ENCODE assay signal across 8 cellular contexts in genomic region chr14:58639842-58640484, GRCh38. TPM values are rescaled to one million over a fixed set of nuclear protein-coding genes. Genes with fewer than 3 reads are reported as not detected.
DNase-seq lines count a peak whose midpoint lies in the region; ATAC-seq and TF ChIP-seq lines count a peak whose summit lies in the region.

No MANE protein-coding gene starts in this region.

- H3K36me3 ChIP-seq in colonic mucosa (no peaks in the 10 kb centered on the region), left lung (no peaks in the 10 kb centered on the region), suprapubic skin (no peaks in the 10 kb centered on the region)

- no peak overlapping the region for H3K27ac ChIP-seq in colonic mucosa
- H3K27ac ChIP-seq in left lung = no peak overlapping the region
- no peak overlapping the region for H3K27ac ChIP-seq in suprapubic skin

- H3K4me3 ChIP-seq in colonic mucosa (no peak overlapping the region), left lung (no peak overlapping the region), suprapubic skin (peak overlapping the region; percentile 78)

- H3K9ac ChIP-seq in colonic mucosa (ENCODE audit: low read depth in 2 of 2, low read length in 2 of 2) = no peak overlapping the region

- no peak for TF ChIP-seq EP300 in suprapubic skin (IDR thresholded peaks at IDR 0.05)

- ATAC-seq in left lung (peak; percentile 65), HG03039 (IDR thresholded peaks at IDR 0.05; ENCODE audit: unreplicated experiment) (no peak)

- H3K9me3 ChIP-seq in colonic mucosa = no peaks in the 10 kb centered on the region
- H3K9me3 ChIP-seq in left lung = no peaks in the 10 kb centered on the region
- no peaks in the 10 kb centered on the region for H3K9me3 ChIP-seq in suprapubic skin

- peak; percentile 75 for DNase-seq in DMS153 (lab: John Stamatoyannopoulos, UW)
- DNase-seq in HT1080 (ENCODE audit: low read depth) = peak; percentile 57
- peak; percentile 88 for DNase-seq in NCI-H82 (lab: John Stamatoyannopoulos, UW)
- peak; percentile 68 for DNase-seq in colonic mucosa
- DNase-seq in left lung = no peak
- no peak for DNase-seq in suprapubic skin (ENCODE audit: low spot score in 2 of 2)
- no peak for DNase-seq in cortex of kidney (lab: John Stamatoyannopoulos, UW)

- no peak for TF ChIP-seq POLR2A in suprapubic skin (IDR thresholded peaks at IDR 0.05)

- intact Hi-C loops in colonic mucosa (cut with DNase I) = loop anchor here (5.0 to 10.0 kb wide), 3 partner anchors 138 to 382 kb away; no protein-coding TSS in a partner anchor
- intact Hi-C loops in left lung (cut with DNase I) = no loop called here

- peaks cover 16% of the 10 kb centered on the region for H3K27me3 ChIP-seq in colonic mucosa
- peaks cover 14 to 51% of the 10 kb centered on the region in 2 donors for H3K27me3 ChIP-seq in left lung
- H3K27me3 ChIP-seq in suprapubic skin = no peaks in the 10 kb centered on the region

- 16% methylated on average over 5 of the region's 5 CpGs for WGBS in suprapubic skin

- H3K4me1 ChIP-seq in colonic mucosa = no peaks in the 10 kb centered on the region
- H3K4me1 ChIP-seq in left lung = peaks cover 7 to 26% of the 10 kb centered on the region in 2 donors
- H3K4me1 ChIP-seq in suprapubic skin = peaks cover 28% of the 10 kb centered on the region

- TF ChIP-seq CTCF in colonic mucosa (IDR thresholded peaks at IDR 0.05) = peak; percentile 49
- TF ChIP-seq CTCF in left lung (IDR thresholded peaks at IDR 0.05) = peak; percentile 38 to 46
- TF ChIP-seq CTCF in suprapubic skin (IDR thresholded peaks at IDR 0.05) = peak in 1 of 2 donors; percentile 45

RNA-seq across cellular contexts. Expression of gene DACT1, which starts 2.2 kb away (rescaled TPM):
- 0.30 TPM in 1 of 2 replicates, not detected in the other for total RNA-seq in HT1080 (2014; rRNA removed; shearing (Covaris generic))
- polyA plus RNA-seq in HT1080 (2015; cell fraction: cytosol; rRNA removed) = 0.55 and 1.0 TPM in 2 replicates
- 1.1 and 1.6 TPM in 2 replicates for polyA plus RNA-seq in HT1080 (2015; cell fraction: nucleus; rRNA removed)
- total RNA-seq in colonic mucosa = 1 to 10 TPM; 1.5 to 4.9 TPM
- total RNA-seq in left lung = 10 to 100 TPM in 1 of 2 donors, 1 to 10 TPM in 1; 5.0 to 10.1 TPM
- total RNA-seq in suprapubic skin = 1 to 10 TPM; 1.8 to 5.1 (median 3.3) TPM

Comparison
In these comparisons a context has a peak if more than half of its experiments do, and no peak if none do; other contexts are left out.
1. DNase-seq: peak in DMS153 (single experiment), HT1080 (single experiment), NCI-H82 (single experiment) and colonic mucosa (single experiment); none in left lung (0 of 2), suprapubic skin (0 of 2) and cortex of kidney (single experiment).